ENCODE assay signal across 8 cellular contexts in the genomic region with DNA sequence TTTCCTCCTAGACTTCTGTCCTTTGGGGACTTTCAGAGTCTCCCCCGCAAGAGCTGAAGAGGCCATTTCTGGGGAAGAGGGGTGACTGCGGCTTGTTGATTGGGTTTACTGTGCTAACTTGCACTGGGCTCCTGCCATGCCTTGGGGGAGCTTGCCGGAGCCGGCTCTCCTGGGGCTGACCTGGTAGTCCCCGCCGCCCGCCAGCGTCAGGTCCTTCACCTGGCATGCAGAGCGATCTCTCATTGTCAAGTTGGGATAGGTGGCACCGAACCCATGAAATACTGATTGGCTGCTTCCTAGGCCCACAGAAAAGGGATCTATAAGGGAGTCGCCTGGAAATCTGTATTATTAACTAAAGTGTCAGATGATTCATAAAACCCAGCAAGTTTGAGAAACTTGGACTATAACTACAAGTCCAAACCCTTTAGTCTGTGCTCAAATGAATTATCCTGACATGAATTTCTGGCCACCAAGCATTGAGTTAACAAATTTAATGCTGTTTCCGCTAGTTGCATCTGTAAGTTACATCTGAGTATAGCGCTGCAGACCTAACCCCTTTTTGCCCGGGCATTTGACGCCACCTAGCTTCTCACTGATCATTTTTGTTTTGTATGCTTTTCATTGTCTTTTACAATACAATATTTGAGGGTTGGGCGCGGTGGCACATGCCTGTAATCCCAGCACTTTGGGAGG. TPM values are rescaled to one million over a fixed set of nuclear protein-coding genes. Genes with fewer than 3 reads are reported as not detected.
A peak's percentile ranks its signal among the peaks of the same experiment; 100 is the strongest.
DNase-seq lines count a peak whose midpoint lies in the region; ATAC-seq and TF ChIP-seq lines count a peak whose summit lies in the region.

No MANE protein-coding gene starts in this region.

- intact Hi-C loops in vagina (cut with DNase I) = no loop called here

- H4K20me1 ChIP-seq in fibroblast of lung (ENCODE audit: control insufficient read depth, extremely low read depth, insufficient read depth, low read length) = no peaks in the 10 kb centered on the region

- no peaks in the 10 kb centered on the region for H3K27me3 Mint-ChIP-seq in activated T-cell treated with anti-CD3 and anti-CD28 coated beads, Interleukin-2, amount 50 U/mL, for 4 hours (ENCODE audit: low read depth)
- H3K27me3 Mint-ChIP-seq in neural crest cell (ENCODE audit: low read depth) = no peaks in the 10 kb centered on the region

- H3K27ac Mint-ChIP-seq in neural crest cell (ENCODE audit: unreplicated experiment) = peak overlapping the region; percentile 83

- H3K4me1 ChIP-seq in fibroblast of lung (ENCODE audit: control insufficient read depth, extremely low read depth, insufficient read depth, low read length) (peaks cover 3% of the 10 kb centered on the region), vagina (peaks cover 45% of the 10 kb centered on the region)

- H3K27ac ChIP-seq in fibroblast of lung (ENCODE audit: insufficient read depth, low read length) (peak overlapping the region; percentile 92), vagina (peak overlapping the region; percentile 89)

- H3K4me1 Mint-ChIP-seq in activated T-cell treated with anti-CD3 and anti-CD28 coated beads, Interleukin-2, amount 50 U/mL, for 4 hours (ENCODE audit: low read depth) = peaks cover 32% of the 10 kb centered on the region
- peaks cover 35% of the 10 kb centered on the region for H3K4me1 Mint-ChIP-seq in neural crest cell

- peak; percentile 23 to 37 for TF ChIP-seq CTCF in fibroblast of lung (conservative IDR thresholded peaks at IDR 0.05 in 1 of 2, IDR thresholded peaks at IDR 0.05 in 1 of 2; ENCODE audit: low read depth in 1 of 2, low read length in 2 of 2)
- TF ChIP-seq CTCF in neural crest cell (conservative IDR thresholded peaks at IDR 0.05) = no peak
- no peak for TF ChIP-seq CTCF in vagina (IDR thresholded peaks at IDR 0.05)

- H3K9ac ChIP-seq in fibroblast of lung (ENCODE audit: insufficient read depth, low read length) = peak overlapping the region; percentile 70

- TF ChIP-seq POLR2A in vagina (IDR thresholded peaks at IDR 0.05) = no peak

- DNase-seq in CD1c-positive myeloid dendritic cell (ENCODE audit: extremely low spot score) (peak; percentile 37), NCI-H82 treated with DMSO at 0.1 percent for 48 hours (lab: John Stamatoyannopoulos, UW; ENCODE audit: unreplicated experiment) (peak; percentile 34), fibroblast of lung (ENCODE audit: low read depth in 2 of 2) (peak; percentile 55 to 70), neural crest cell (ENCODE audit: low read depth, low spot score) (no peak), vagina (ENCODE audit: extremely low spot score in 2 of 2) (peak in 1 of 2 donors; percentile 92)
- peak; percentile 37 for DNase-seq in activated T-cell treated with anti-CD3 and anti-CD28 coated beads, Interleukin-2, amount 50 U/mL, for 4 hours

- ATAC-seq in GM19395 (IDR thresholded peaks at IDR 0.05; ENCODE audit: unreplicated experiment) (peak; percentile 33), HG03460 (IDR thresholded peaks at IDR 0.05; ENCODE audit: unreplicated experiment) (peak; percentile 30)
- peak; percentile 44 for ATAC-seq in activated T-cell treated with anti-CD3 and anti-CD28 coated beads, Interleukin-2, amount 50 U/mL, for 4 hours

- H3K79me2 ChIP-seq in fibroblast of lung (ENCODE audit: control insufficient read depth, insufficient read depth, low read length) = peaks cover 27% of the 10 kb centered on the region

- H3K4me3 ChIP-seq in fibroblast of lung (replicated peaks in 1 of 4; ENCODE audit: control extremely low read depth in 1 of 4, insufficient read depth in 1 of 4, low read depth in 3 of 4, low read length in 4 of 4) = peak overlapping the region; percentile 84 to 97 (median 92)
- peak overlapping the region; percentile 83 to 94 for H3K4me3 ChIP-seq in vagina

- H3K4me3 Mint-ChIP-seq in activated T-cell treated with anti-CD3 and anti-CD28 coated beads, Interleukin-2, amount 50 U/mL, for 4 hours = peak overlapping the region; percentile 96
- H3K4me3 Mint-ChIP-seq in neural crest cell = peak overlapping the region; percentile 92

- H3K4me2 ChIP-seq in fibroblast of lung (ENCODE audit: extremely low read depth, insufficient read depth, low read length) = peak overlapping the region; percentile 64

- no peaks in the 10 kb centered on the region for H3K9me3 Mint-ChIP-seq in activated T-cell treated with anti-CD3 and anti-CD28 coated beads, Interleukin-2, amount 50 U/mL, for 4 hours
- no peaks in the 10 kb centered on the region for H3K9me3 Mint-ChIP-seq in neural crest cell

- H3K27me3 ChIP-seq in fibroblast of lung (ENCODE audit: control insufficient read depth, insufficient read depth, low read length) (no peaks in the 10 kb centered on the region), vagina (no peaks in the 10 kb centered on the region)

- peak overlapping the region; percentile 67 for H2AFZ ChIP-seq in fibroblast of lung (ENCODE audit: low read length)

- H3K36me3 ChIP-seq in fibroblast of lung (ENCODE audit: control insufficient read depth, insufficient read depth, low read length) (no peaks in the 10 kb centered on the region), vagina (no peaks in the 10 kb centered on the region)

- H3K36me3 Mint-ChIP-seq in activated T-cell treated with anti-CD3 and anti-CD28 coated beads, Interleukin-2, amount 50 U/mL, for 4 hours (ENCODE audit: insufficient read depth) = peaks cover 9% of the 10 kb centered on the region
- H3K36me3 Mint-ChIP-seq in neural crest cell (ENCODE audit: low read depth) = no peaks in the 10 kb centered on the region

- no peaks in the 10 kb centered on the region for H3K9me3 ChIP-seq in fibroblast of lung (ENCODE audit: control insufficient read depth, insufficient read depth, low read depth, low read length)
- no peaks in the 10 kb centered on the region for H3K9me3 ChIP-seq in vagina

RNA-seq across cellular contexts. Expression of a gene that starts 0.6 kb away (rescaled TPM):
- 100 to 1,000 TPM; 133 to 156 (median 142) TPM for total RNA-seq in activated T-cell treated with anti-CD3 and anti-CD28 coated beads, Interleukin-2, amount 50 U/mL, for 4 hours
- total RNA-seq in fibroblast of lung = 45.1 and 58.6 TPM in 2 replicates
- 34.0 and 48.4 TPM in 2 replicates for polyA plus RNA-seq in fibroblast of lung
- 38.6 and 64.8 TPM in 2 replicates for polyA plus RNA-seq in fibroblast of lung (2012)
- 8.4 and 8.6 TPM in 2 replicates for polyA minus RNA-seq in fibroblast of lung (ENCODE audit: low replicate concordance)
- 79.4 and 84.3 TPM in 2 replicates for total RNA-seq in neural crest cell
- 109 TPM for total RNA-seq in vagina

RNA-seq across cellular contexts. Expression of a gene that starts 7.1 kb away (rescaled TPM):
- total RNA-seq in activated T-cell treated with anti-CD3 and anti-CD28 coated beads, Interleukin-2, amount 50 U/mL, for 4 hours = 1 to 10 TPM; 2.4 to 3.4 (median 2.5) TPM
- total RNA-seq in fibroblast of lung = 19.5 and 24.6 TPM in 2 replicates
- polyA plus RNA-seq in fibroblast of lung = 16.1 and 17.5 TPM in 2 replicates
- 20.9 and 26.8 TPM in 2 replicates for polyA plus RNA-seq in fibroblast of lung (2012)
- polyA minus RNA-seq in fibroblast of lung (ENCODE audit: low replicate concordance) = 58.1 and 71.4 TPM in 2 replicates
- 22.2 and 23.4 TPM in 2 replicates for total RNA-seq in neural crest cell
- total RNA-seq in vagina = 23.6 TPM

RNA-seq across cellular contexts. Expression of a gene that starts 15.1 kb away (rescaled TPM):
- 10 to 100 TPM; 32.1 to 35.7 (median 32.8) TPM for total RNA-seq in activated T-cell treated with anti-CD3 and anti-CD28 coated beads, Interleukin-2, amount 50 U/mL, for 4 hours
- total RNA-seq in fibroblast of lung (31.3 and 32.7 TPM in 2 replicates), neural crest cell (20.9 and 21.3 TPM in 2 replicates), vagina (21.9 TPM)
- polyA plus RNA-seq in fibroblast of lung = 32.1 and 35.9 TPM in 2 replicates
- polyA plus RNA-seq in fibroblast of lung (2012) = 24.7 and 30.6 TPM in 2 replicates
- polyA minus RNA-seq in fibroblast of lung (ENCODE audit: low replicate concordance) = 4.9 and 13.0 TPM in 2 replicates

Comparison
In these comparisons a context has a peak if more than half of its experiments do, and no peak if none do; other contexts are left out.
1. CTCF ChIP-seq: peak in fibroblast of lung (2 of 2); none in neural crest cell (single experiment) and vagina (0 of 3).
2. Peak in every context shown above with its lines, with median percentiles within 50 percentile points of each other: ATAC-seq.